8 cellular contexts compared by ENCODE assay signal in the genomic region with DNA sequence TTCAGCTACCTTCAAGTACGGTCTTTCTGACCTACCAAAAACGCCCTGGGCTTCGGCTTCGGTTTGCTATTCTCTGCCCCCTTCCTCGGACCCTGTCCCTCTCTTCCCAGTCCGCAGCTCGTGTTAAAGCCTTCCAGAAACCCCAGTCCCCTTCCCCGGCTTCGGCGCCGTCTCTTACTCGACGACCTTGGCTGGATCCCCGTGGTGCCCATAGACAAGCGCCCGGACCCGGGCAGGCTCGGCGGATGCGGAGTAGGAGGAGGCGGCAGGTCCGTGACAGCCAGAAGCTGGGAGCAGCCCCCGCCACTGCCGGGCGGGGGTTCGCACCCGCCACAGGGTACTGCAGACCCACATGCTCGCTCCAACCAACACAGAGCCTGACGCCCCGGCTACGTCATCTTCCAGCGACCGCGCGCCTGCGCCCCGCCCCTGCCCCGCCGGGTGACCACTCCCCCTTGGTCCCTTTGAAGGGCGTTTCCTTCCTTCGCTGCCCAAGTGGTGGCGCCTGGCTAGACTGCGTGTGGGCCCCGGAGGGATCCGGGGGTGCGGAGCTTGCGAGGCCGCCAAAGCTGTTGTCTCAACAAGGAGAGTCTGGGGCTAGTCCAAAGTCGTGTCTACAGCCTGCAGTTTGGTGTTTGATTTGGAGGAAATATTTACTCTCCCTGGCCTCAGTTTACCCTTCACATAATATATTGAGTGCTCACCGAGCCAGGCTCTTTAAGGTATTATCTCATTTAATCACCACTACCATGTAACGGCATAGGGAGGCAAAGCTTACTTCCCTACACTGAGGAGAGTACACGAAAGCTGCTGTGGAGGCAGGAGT. TPM values are rescaled to one million over a fixed set of nuclear protein-coding genes. Genes with fewer than 3 reads are reported as not detected.
DNase-seq lines count a peak whose midpoint lies in the region; ATAC-seq and TF ChIP-seq lines count a peak whose summit lies in the region.

A gene with protein sequence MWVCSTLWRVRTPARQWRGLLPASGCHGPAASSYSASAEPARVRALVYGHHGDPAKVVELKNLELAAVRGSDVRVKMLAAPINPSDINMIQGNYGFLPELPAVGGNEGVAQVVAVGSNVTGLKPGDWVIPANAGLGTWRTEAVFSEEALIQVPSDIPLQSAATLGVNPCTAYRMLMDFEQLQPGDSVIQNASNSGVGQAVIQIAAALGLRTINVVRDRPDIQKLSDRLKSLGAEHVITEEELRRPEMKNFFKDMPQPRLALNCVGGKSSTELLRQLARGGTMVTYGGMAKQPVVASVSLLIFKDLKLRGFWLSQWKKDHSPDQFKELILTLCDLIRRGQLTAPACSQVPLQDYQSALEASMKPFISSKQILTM (minus strand): TSS at position 382 of the 826 bp plus-strand sequence. CDS start 28 bp downstream, at position 354.

- H3K4me3 ChIP-seq in PC-9 (peak within 1 kb of the TSS; percentile 93), muscle layer of duodenum (ENCODE audit: low read depth in 1 of 2, low read length in 2 of 2) (peak within 1 kb of the TSS; percentile 72 to 92)

- intact Hi-C loops in PC-9 (cut with micrococcal nuclease; ENCODE audit: unreplicated experiment), result loop anchor here (10.0 kb wide), 4 partner anchors 214 to 884 kb away; no protein-coding TSS in a partner anchor

- CTCF ChIA-PET in PC-9 (lab: Charles Lee), result no interaction called here

- H3F3A ChIP-seq in PC-9 (ENCODE audit: insufficient read depth, low read depth), result peaks cover 24% of the 10 kb centered on the region

- peak within 1 kb of the TSS; percentile 94 to 98 (median 96) for H3K4me3 Mint-ChIP-seq in IgD-negative memory B cell
- H3K4me3 Mint-ChIP-seq in activated T-cell treated with anti-CD3 and anti-CD28 coated beads, Interleukin-2, amount 50 U/mL, for 4 hours, result peak within 1 kb of the TSS; percentile 93

- ATAC-seq in GM21526 (IDR thresholded peaks at IDR 0.05; ENCODE audit: low FRiP score, unreplicated experiment) (peak; percentile 87), esophagus mucosa (peak; percentile 95)
- peak; percentile 97 to 98 for ATAC-seq in activated T-cell treated with anti-CD3 and anti-CD28 coated beads, Interleukin-2, amount 50 U/mL, for 4 hours

- peaks cover 1% of the 10 kb centered on the region for H3K36me3 Mint-ChIP-seq in IgD-negative memory B cell
- H3K36me3 Mint-ChIP-seq in activated T-cell treated with anti-CD3 and anti-CD28 coated beads, Interleukin-2, amount 50 U/mL, for 4 hours (ENCODE audit: insufficient read depth), result no peaks in the 10 kb centered on the region

- peak within 1 kb of the TSS; percentile 85 for H3K4me2 ChIP-seq in PC-9

- H3K27me3 ChIP-seq in PC-9 (ENCODE audit: insufficient read depth, low read depth), result no peaks in the 10 kb centered on the region
- H3K27me3 ChIP-seq in muscle layer of duodenum (ENCODE audit: low read depth, low read length), result peaks cover 6% of the 10 kb centered on the region

- H3K27me3 Mint-ChIP-seq in IgD-negative memory B cell, result peaks cover 16% of the 10 kb centered on the region
- peaks cover 18% of the 10 kb centered on the region for H3K27me3 Mint-ChIP-seq in activated T-cell treated with anti-CD3 and anti-CD28 coated beads, Interleukin-2, amount 50 U/mL, for 4 hours (ENCODE audit: low read depth)

- H3K9me3 ChIP-seq in PC-9 (ENCODE audit: insufficient read depth, low read depth) (no peaks in the 10 kb centered on the region), muscle layer of duodenum (ENCODE audit: control insufficient read depth in 1 of 2, low read length in 2 of 2) (no peaks in the 10 kb centered on the region)

- BruUV-seq in PC-9 (replicated peaks; lab: Mats Ljungman, UMichigan), result no TSS peak

- H3K36me3 ChIP-seq in PC-9 (ENCODE audit: low read depth), result no peaks in the 10 kb centered on the region
- no peaks in the 10 kb centered on the region for H3K36me3 ChIP-seq in muscle layer of duodenum (ENCODE audit: control insufficient read depth in 1 of 2, insufficient read depth in 2 of 2, low read length in 2 of 2)

- H3K27ac ChIP-seq in PC-9, result peak within 1 kb of the TSS; percentile 34; the same call in 1 of the 2 replicates
- H3K27ac ChIP-seq in muscle layer of duodenum (ENCODE audit: low read length), result peak within 1 kb of the TSS; percentile 19

- H3K9me2 ChIP-seq in PC-9 (ENCODE audit: insufficient read depth), result no peaks in the 10 kb centered on the region

- peaks cover 17% of the 10 kb centered on the region in 3 donors for H3K4me1 Mint-ChIP-seq in IgD-negative memory B cell
- H3K4me1 Mint-ChIP-seq in activated T-cell treated with anti-CD3 and anti-CD28 coated beads, Interleukin-2, amount 50 U/mL, for 4 hours (ENCODE audit: low read depth), result peaks cover 19% of the 10 kb centered on the region

- H3K9me3 Mint-ChIP-seq in IgD-negative memory B cell, result no peaks in the 10 kb centered on the region
- H3K9me3 Mint-ChIP-seq in activated T-cell treated with anti-CD3 and anti-CD28 coated beads, Interleukin-2, amount 50 U/mL, for 4 hours, result no peaks in the 10 kb centered on the region

- peak within 1 kb of the TSS; percentile 67 to 98 (median 90) for H3K27ac Mint-ChIP-seq in IgD-negative memory B cell

- POLR2A ChIA-PET in PC-9 (lab: Charles Lee; ENCODE audit: unreplicated experiment), result no interaction called here

- H3K79me2 ChIP-seq in PC-9 (ENCODE audit: low read depth), result peaks cover 36% of the 10 kb centered on the region

- peak; percentile 99 for DNase-seq in DMS153 treated with DMSO at 0.1 percent for 48 hours (lab: John Stamatoyannopoulos, UW; ENCODE audit: unreplicated experiment)
- peak; percentile 61 to 93 for DNase-seq in PC-9
- peak; percentile 96 for DNase-seq in activated T-cell treated with anti-CD3 and anti-CD28 coated beads, Interleukin-2, amount 50 U/mL, for 4 hours
- peak; percentile 89 to 91 for DNase-seq in stimulated activated CD8-positive, alpha-beta memory T cell treated with anti-CD3 and anti-CD28 coated beads, Interleukin-7, amount 100 ng/mL, for 4 hours (ENCODE audit: low read depth in 2 of 2)

- H2AFZ ChIP-seq in PC-9, result peak within 1 kb of the TSS; percentile 81

- no peak; the same call in 1 of the 2 replicates for TF ChIP-seq CTCF in PC-9 (conservative IDR thresholded peaks at IDR 0.05)

- H3K4me1 ChIP-seq in PC-9 (replicated peaks; ENCODE audit: insufficient read depth), result peaks cover 39% of the 10 kb centered on the region
- H3K4me1 ChIP-seq in muscle layer of duodenum (ENCODE audit: control insufficient read depth in 1 of 2, insufficient read depth in 2 of 2, low read length in 2 of 2), result peaks cover 0 to 12% of the 10 kb centered on the region in 2 donors

- H4K20me1 ChIP-seq in PC-9 (ENCODE audit: insufficient read depth), result no peaks in the 10 kb centered on the region

RNA-seq across cellular contexts. Expression of the gene that starts here (rescaled TPM):
- 20.5 TPM for polyA plus RNA-seq in IgD-negative memory B cell
- total RNA-seq in PC-9 (2021), result 46.4 and 53.9 TPM in 2 replicates
- total RNA-seq in activated T-cell treated with anti-CD3 and anti-CD28 coated beads, Interleukin-2, amount 50 U/mL, for 4 hours, result 10 to 100 TPM; 29.8 to 35.4 (median 32.6) TPM
- total RNA-seq in esophagus mucosa, result 21.0 TPM

Comparison
In these comparisons a context has a peak if more than half of its experiments do, and no peak if none do; other contexts are left out.
1. Peak in every context shown above with its lines: DNase-seq, ATAC-seq, H3K4me3 ChIP-seq and H3K27ac ChIP-seq.